Comparison of ENCODE assay signal across 9 cellular contexts in genomic region chr1:12174789-12175455, GRCh38. TPM values are rescaled to one million over a fixed set of nuclear protein-coding genes. Genes with fewer than 3 reads are reported as not detected.
DNase-seq lines count a peak whose midpoint lies in the region; ATAC-seq lines count a peak whose summit lies in the region.
"Had no signal": no experiment of that assay in that cellular context is flagged by ENCODE, and none has a peak within 500 bp of the region (broad histone marks: within the 10 kb centered on the region; RNA-seq: fewer than 3 reads in every experiment).

No MANE protein-coding gene starts in this region.

- H3K27me3 ChIP-seq in mucosa of rectum (ENCODE audit: control insufficient read depth in 2 of 2, insufficient read depth in 2 of 2, low read length in 2 of 2): no peaks in the 10 kb centered on the region

- DNase-seq in activated T-cell treated with anti-CD3 and anti-CD28 coated beads, Interleukin-2, amount 50 U/mL, for 72 hours: no peak
- DNase-seq in activated T-cell treated with anti-CD3 and anti-CD28 coated beads, Interleukin-2, amount 50 U/mL, for 1 hour: no peak
- no peak for DNase-seq in effector memory CD8-positive, alpha-beta T cell
- DNase-seq in stimulated activated naive CD4-positive, alpha-beta T cell treated with Interleukin-2 at 50 U/mL for 16 hours (lab: John Stamatoyannopoulos, UW): no peak
- DNase-seq in GM03348 (ENCODE audit: low spot score): no peak
- no peak for DNase-seq in NCI-H226
- DNase-seq: GM23248 had no signal

- peaks cover 4% of the 10 kb centered on the region in 2 donors for H3K9me3 Mint-ChIP-seq in activated T-cell treated with anti-CD3 and anti-CD28 coated beads, Interleukin-2, amount 50 U/mL, for 72 hours
- no peaks in the 10 kb centered on the region for H3K9me3 Mint-ChIP-seq in effector memory CD8-positive, alpha-beta T cell

- H3K27ac Mint-ChIP-seq in activated T-cell treated with anti-CD3 and anti-CD28 coated beads, Interleukin-2, amount 50 U/mL, for 72 hours: peak overlapping the region; percentile 99
- H3K27ac Mint-ChIP-seq in effector memory CD8-positive, alpha-beta T cell: peak overlapping the region; percentile 99

- H3K4me1 Mint-ChIP-seq in activated T-cell treated with anti-CD3 and anti-CD28 coated beads, Interleukin-2, amount 50 U/mL, for 72 hours (ENCODE audit: low read depth): peaks cover 97% of the 10 kb centered on the region
- peaks cover 80 to 87% of the 10 kb centered on the region in 2 donors for H3K4me1 Mint-ChIP-seq in effector memory CD8-positive, alpha-beta T cell (ENCODE audit: low read depth in 2 of 2)

- H3K27ac ChIP-seq in mucosa of rectum (ENCODE audit: low read depth in 2 of 2, low read length in 2 of 2) (peak overlapping the region; percentile 34 to 52), urinary bladder (ENCODE audit: low read depth) (peak overlapping the region; percentile 38)
- H3K27ac ChIP-seq: GM23248 had no signal

- H3K4me3 ChIP-seq in mucosa of rectum (ENCODE audit: low read length in 2 of 2): no peak overlapping the region
- no peak overlapping the region for H3K4me3 ChIP-seq in urinary bladder (ENCODE audit: low read depth, low read length)
- H3K4me3 ChIP-seq: GM23248 had no signal

- H3K36me3 Mint-ChIP-seq in activated T-cell treated with anti-CD3 and anti-CD28 coated beads, Interleukin-2, amount 50 U/mL, for 72 hours (ENCODE audit: insufficient read depth in 2 of 2): peaks cover 11 to 23% of the 10 kb centered on the region in 2 donors
- peaks cover 83% of the 10 kb centered on the region for H3K36me3 Mint-ChIP-seq in effector memory CD8-positive, alpha-beta T cell (ENCODE audit: insufficient read depth)

- WGBS in urinary bladder: 68% methylated on average over 16 of the region's 16 CpGs

- H3K27me3 Mint-ChIP-seq in activated T-cell treated with anti-CD3 and anti-CD28 coated beads, Interleukin-2, amount 50 U/mL, for 72 hours (ENCODE audit: low read depth): no peaks in the 10 kb centered on the region
- H3K27me3 Mint-ChIP-seq in effector memory CD8-positive, alpha-beta T cell: no peaks in the 10 kb centered on the region

- H3K36me3 ChIP-seq in mucosa of rectum (ENCODE audit: control insufficient read depth in 2 of 2, insufficient read depth in 2 of 2, low read length in 2 of 2): no peaks in the 10 kb centered on the region
- H3K36me3 ChIP-seq in urinary bladder (ENCODE audit: insufficient read depth): no peaks in the 10 kb centered on the region

- no peaks in the 10 kb centered on the region for H3K9me3 ChIP-seq in mucosa of rectum (ENCODE audit: control insufficient read depth in 2 of 2, low read length in 2 of 2)

- H3K9ac ChIP-seq in mucosa of rectum (ENCODE audit: low read depth in 1 of 2, low read length in 2 of 2): no peak overlapping the region
- H3K9ac ChIP-seq: GM23248 had no signal

- ATAC-seq in activated T-cell treated with anti-CD3 and anti-CD28 coated beads, Interleukin-2, amount 50 U/mL, for 72 hours (replicated peaks in 1 of 2): no peak
- ATAC-seq in effector memory CD8-positive, alpha-beta T cell (replicated peaks): no peak

- H3K4me1 ChIP-seq in mucosa of rectum (ENCODE audit: control insufficient read depth in 2 of 2, insufficient read depth in 2 of 2, low read length in 2 of 2): peaks cover 26 to 28% of the 10 kb centered on the region in 2 donors
- no peaks in the 10 kb centered on the region for H3K4me1 ChIP-seq in urinary bladder (ENCODE audit: insufficient read depth)

- peak overlapping the region; percentile 82 to 98 for H3K4me3 Mint-ChIP-seq in activated T-cell treated with anti-CD3 and anti-CD28 coated beads, Interleukin-2, amount 50 U/mL, for 72 hours
- H3K4me3 Mint-ChIP-seq in effector memory CD8-positive, alpha-beta T cell: peak overlapping the region; percentile 88 to 99

RNA-seq across cellular contexts. Expression of gene TNFRSF1B, which starts 8.1 kb away (rescaled TPM):
- 100 to 1,000 TPM in 1 of 2 donors, 10 to 100 TPM in 1; 95.4 to 130 TPM for total RNA-seq in activated T-cell treated with anti-CD3 and anti-CD28 coated beads, Interleukin-2, amount 50 U/mL, for 72 hours
- 11.7 TPM for total RNA-seq in urinary bladder
- polyA plus RNA-seq in urinary bladder: 30.8 TPM

RNA-seq across cellular contexts. Expression of gene VPS13D, which starts 54.9 kb away (rescaled TPM):
- 10 to 100 TPM; 36.0 to 40.5 TPM for total RNA-seq in activated T-cell treated with anti-CD3 and anti-CD28 coated beads, Interleukin-2, amount 50 U/mL, for 72 hours
- total RNA-seq in urinary bladder: 59.4 TPM
- polyA plus RNA-seq in urinary bladder: 27.2 TPM
